1 cellular context compared by ENCODE assay signal in the genomic region with DNA sequence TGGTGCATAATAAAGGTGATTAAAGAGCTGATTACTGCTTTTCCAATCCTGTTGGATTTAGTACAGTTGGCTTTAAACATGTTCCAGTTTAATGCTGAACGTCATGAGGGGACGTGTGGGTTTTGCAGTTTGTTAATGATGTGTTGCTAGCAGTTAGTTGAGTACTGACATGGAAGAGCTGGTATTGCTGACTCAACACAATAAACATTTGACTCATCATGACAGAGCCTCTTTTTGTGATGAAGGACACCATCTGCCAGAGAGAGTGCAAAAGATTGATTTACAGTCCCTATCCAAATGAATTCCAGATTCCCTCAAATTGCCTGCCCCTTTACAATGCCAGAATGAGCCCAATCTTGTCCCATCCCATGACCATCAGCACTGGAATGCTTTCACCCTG.
TF ChIP-seq lines count a peak whose summit lies in the region.

No MANE protein-coding gene starts in this region.

TF ChIP-seq in WTC11, 78 proteins besides CTCF, POLR2A, EP300 and RAD21 (continued from another document):
- TF ChIP-seq, protein P1, sequence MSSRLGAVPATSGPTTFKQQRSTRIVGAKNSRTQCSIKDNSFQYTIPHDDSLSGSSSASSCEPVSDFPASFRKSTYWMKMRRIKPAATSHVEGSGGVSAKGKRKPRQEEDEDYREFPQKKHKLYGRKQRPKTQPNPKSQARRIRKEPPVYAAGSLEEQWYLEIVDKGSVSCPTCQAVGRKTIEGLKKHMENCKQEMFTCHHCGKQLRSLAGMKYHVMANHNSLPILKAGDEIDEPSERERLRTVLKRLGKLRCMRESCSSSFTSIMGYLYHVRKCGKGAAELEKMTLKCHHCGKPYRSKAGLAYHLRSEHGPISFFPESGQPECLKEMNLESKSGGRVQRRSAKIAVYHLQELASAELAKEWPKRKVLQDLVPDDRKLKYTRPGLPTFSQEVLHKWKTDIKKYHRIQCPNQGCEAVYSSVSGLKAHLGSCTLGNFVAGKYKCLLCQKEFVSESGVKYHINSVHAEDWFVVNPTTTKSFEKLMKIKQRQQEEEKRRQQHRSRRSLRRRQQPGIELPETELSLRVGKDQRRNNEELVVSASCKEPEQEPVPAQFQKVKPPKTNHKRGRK (CRISPR knock-in tag; IDR thresholded peaks at IDR 0.05; ENCODE audit: borderline replicate concordance): no peak
- no peak for TF ChIP-seq RELA (CRISPR knock-in tag; IDR thresholded peaks at IDR 0.05; ENCODE audit: borderline replicate concordance)
- no peak for TF ChIP-seq MXD4 (CRISPR knock-in tag; IDR thresholded peaks at IDR 0.05; ENCODE audit: borderline replicate concordance)
- no peak for TF ChIP-seq AFF4 (CRISPR knock-in tag; IDR thresholded peaks at IDR 0.05; ENCODE audit: borderline replicate concordance)
- no peak for TF ChIP-seq SOX15 (CRISPR knock-in tag; IDR thresholded peaks at IDR 0.05)
- no peak for TF ChIP-seq JUN (CRISPR knock-in tag; IDR thresholded peaks at IDR 0.05)
- no peak for TF ChIP-seq TP53 (CRISPR knock-in tag; IDR thresholded peaks at IDR 0.05)
- no peak for TF ChIP-seq CDX4 (CRISPR knock-in tag; IDR thresholded peaks at IDR 0.05; ENCODE audit: borderline replicate concordance)
- TF ChIP-seq, protein P2, sequence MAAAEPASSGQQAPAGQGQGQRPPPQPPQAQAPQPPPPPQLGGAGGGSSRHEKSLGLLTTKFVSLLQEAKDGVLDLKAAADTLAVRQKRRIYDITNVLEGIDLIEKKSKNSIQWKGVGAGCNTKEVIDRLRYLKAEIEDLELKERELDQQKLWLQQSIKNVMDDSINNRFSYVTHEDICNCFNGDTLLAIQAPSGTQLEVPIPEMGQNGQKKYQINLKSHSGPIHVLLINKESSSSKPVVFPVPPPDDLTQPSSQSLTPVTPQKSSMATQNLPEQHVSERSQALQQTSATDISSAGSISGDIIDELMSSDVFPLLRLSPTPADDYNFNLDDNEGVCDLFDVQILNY (CRISPR knock-in tag; IDR thresholded peaks at IDR 0.05): no peak
- no peak for TF ChIP-seq KAT7 (CRISPR knock-in tag; IDR thresholded peaks at IDR 0.05; ENCODE audit: borderline replicate concordance)
